Comparison of ENCODE assay signal across 16 cellular contexts in the genomic region with DNA sequence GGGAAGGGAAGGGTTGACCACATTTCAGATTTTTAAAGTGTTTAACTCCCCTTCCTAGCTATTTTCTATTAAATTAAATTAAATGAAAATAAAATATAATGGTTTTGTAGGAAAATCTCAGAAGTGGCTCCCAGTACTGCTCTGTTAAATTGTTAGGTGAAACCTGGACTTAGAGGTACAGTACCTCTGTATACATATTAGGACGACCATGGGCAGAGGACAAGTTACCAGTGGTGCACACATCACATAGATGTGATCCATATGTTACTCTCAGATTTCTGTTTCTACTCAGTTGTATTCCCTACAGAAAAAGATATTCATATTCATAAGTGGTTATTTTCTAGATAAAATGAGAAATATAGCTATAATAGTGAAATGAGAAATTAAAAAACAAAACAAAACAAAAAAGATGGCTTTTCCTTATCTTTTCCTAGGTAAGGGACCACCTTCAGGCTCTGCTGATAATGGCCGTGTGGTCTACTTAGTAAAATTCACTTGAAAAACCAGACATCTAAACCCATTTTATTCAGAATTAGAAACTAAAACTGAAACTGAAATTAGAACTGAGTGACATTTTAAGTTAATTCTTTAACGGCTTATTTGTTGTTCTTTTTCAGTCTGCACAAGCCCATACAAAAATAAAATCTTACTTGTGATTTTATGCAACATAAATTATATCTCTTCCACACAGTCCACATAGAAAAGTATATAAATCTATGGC.
DNase-seq lines count a peak whose midpoint lies in the region; ATAC-seq and TF ChIP-seq lines count a peak whose summit lies in the region.
"Had no signal": no experiment of that assay in that cellular context is flagged by ENCODE, and none has a peak within 500 bp of the region (broad histone marks: within the 10 kb centered on the region; RNA-seq: fewer than 3 reads in every experiment).

No MANE protein-coding gene starts in this region.

- H3K9me3 ChIP-seq in CD8-positive, alpha-beta T cell (ENCODE audit: low read length), result no peaks in the 10 kb centered on the region
- H3K9me3 ChIP-seq in gastrocnemius medialis, result no peaks in the 10 kb centered on the region
- H3K9me3 ChIP-seq: vagina had no signal

- no peak for TF ChIP-seq POLR2A in gastrocnemius medialis (IDR thresholded peaks at IDR 0.05)

- POLR2A ChIA-PET in CD8-positive, alpha-beta T cell (lab: Charles Lee), result no interaction called here

- peaks cover 11% of the 10 kb centered on the region for H3K4me1 Mint-ChIP-seq in T-helper 2 cell treated with Interferon-gamma antibody and Interleukin-4, amounts not matched to agents 5 μg/mL and 100 μg/mL, for 36 hours (ENCODE audit: low read depth)
- no peaks in the 10 kb centered on the region for H3K4me1 Mint-ChIP-seq in CD14-positive monocyte
- H3K4me1 Mint-ChIP-seq in CD8-positive, alpha-beta T cell (ENCODE audit: low read depth), result no peaks in the 10 kb centered on the region

- H3K27me3 Mint-ChIP-seq in T-helper 2 cell treated with Interferon-gamma antibody and Interleukin-4, amounts not matched to agents 5 μg/mL and 100 μg/mL, for 36 hours (ENCODE audit: low read depth), result no peaks in the 10 kb centered on the region
- H3K27me3 Mint-ChIP-seq in CD14-positive monocyte (ENCODE audit: low read depth in 3 of 3), result no peaks in the 10 kb centered on the region
- H3K27me3 Mint-ChIP-seq in CD8-positive, alpha-beta T cell (ENCODE audit: low read depth), result no peaks in the 10 kb centered on the region
- H3K27me3 Mint-ChIP-seq: activated naive CD8-positive, alpha-beta T cell had no signal

- peaks cover 33% of the 10 kb centered on the region for H3K4me1 ChIP-seq in ACC112 (ENCODE audit: control insufficient read depth, insufficient read depth, low read length, unreplicated experiment)
- no peaks in the 10 kb centered on the region for H3K4me1 ChIP-seq in CD8-positive, alpha-beta T cell (ENCODE audit: insufficient read depth, low read length)
- no peaks in the 10 kb centered on the region for H3K4me1 ChIP-seq in gastrocnemius medialis
- H3K4me1 ChIP-seq: gastroesophageal sphincter had no signal

- H3K27ac ChIP-seq in ACC112 (ENCODE audit: low read depth, low read length) (peak overlapping the region; percentile 92), gastrocnemius medialis (no peak overlapping the region)
- no peak overlapping the region for H3K27ac ChIP-seq in CD8-positive, alpha-beta T cell (ENCODE audit: low read depth, low read length)
- H3K27ac ChIP-seq: gastroesophageal sphincter, vagina had no signal

- H3K36me3 ChIP-seq in ACC112 (ENCODE audit: insufficient read depth, low read length), result no peaks in the 10 kb centered on the region
- no peaks in the 10 kb centered on the region for H3K36me3 ChIP-seq in CD8-positive, alpha-beta T cell (ENCODE audit: insufficient read depth, low read length)
- no peaks in the 10 kb centered on the region for H3K36me3 ChIP-seq in gastrocnemius medialis
- H3K36me3 ChIP-seq: gastroesophageal sphincter, vagina had no signal

- H3K36me3 Mint-ChIP-seq in T-helper 2 cell treated with Interferon-gamma antibody and Interleukin-4, amounts not matched to agents 5 μg/mL and 100 μg/mL, for 36 hours (ENCODE audit: low read depth), result peaks cover 4% of the 10 kb centered on the region
- H3K36me3 Mint-ChIP-seq in CD14-positive monocyte, result no peaks in the 10 kb centered on the region
- H3K36me3 Mint-ChIP-seq in CD8-positive, alpha-beta T cell, result no peaks in the 10 kb centered on the region
- H3K36me3 Mint-ChIP-seq: activated naive CD8-positive, alpha-beta T cell had no signal

- H2AFZ ChIP-seq in ACC112 (ENCODE audit: low read length, unreplicated experiment), result no peak overlapping the region

- H3K4me3 ChIP-seq in ACC112 (ENCODE audit: low read depth, low read length) (no peak overlapping the region), gastrocnemius medialis (no peak overlapping the region)
- H3K4me3 ChIP-seq in CD8-positive, alpha-beta T cell (ENCODE audit: low read depth, low read length), result no peak overlapping the region
- H3K4me3 ChIP-seq: gastroesophageal sphincter, vagina had no signal

- H3K9me3 Mint-ChIP-seq in T-helper 2 cell treated with Interferon-gamma antibody and Interleukin-4, amounts not matched to agents 5 μg/mL and 100 μg/mL, for 36 hours, result peaks cover 34% of the 10 kb centered on the region
- peaks cover 0 to 7% (median 0%) of the 10 kb centered on the region in 7 donors for H3K9me3 Mint-ChIP-seq in CD14-positive monocyte
- no peaks in the 10 kb centered on the region for H3K9me3 Mint-ChIP-seq in CD8-positive, alpha-beta T cell

- peak overlapping the region; percentile 56 for H3K27ac Mint-ChIP-seq in T-helper 2 cell treated with Interferon-gamma antibody and Interleukin-4, amounts not matched to agents 5 μg/mL and 100 μg/mL, for 36 hours
- H3K27ac Mint-ChIP-seq in CD14-positive monocyte, result no peak overlapping the region
- no peak overlapping the region for H3K27ac Mint-ChIP-seq in CD8-positive, alpha-beta T cell
- H3K27ac Mint-ChIP-seq: activated naive CD8-positive, alpha-beta T cell had no signal

- in situ Hi-C loops in gastrocnemius medialis (cut with MboI; ENCODE audit: low sequenced_read_pairs in 4 of 4), result no loop called here

- H3K27me3 ChIP-seq in ACC112 (ENCODE audit: insufficient read depth, low read length), result no peaks in the 10 kb centered on the region
- no peaks in the 10 kb centered on the region for H3K27me3 ChIP-seq in CD8-positive, alpha-beta T cell (ENCODE audit: insufficient read depth, low read length)
- no peaks in the 10 kb centered on the region for H3K27me3 ChIP-seq in gastrocnemius medialis
- H3K27me3 ChIP-seq: gastroesophageal sphincter, vagina had no signal

- peak overlapping the region; percentile 59 for H3K4me3 Mint-ChIP-seq in T-helper 2 cell treated with Interferon-gamma antibody and Interleukin-4, amounts not matched to agents 5 μg/mL and 100 μg/mL, for 36 hours
- no peak overlapping the region for H3K4me3 Mint-ChIP-seq in CD14-positive monocyte
- no peak overlapping the region for H3K4me3 Mint-ChIP-seq in CD8-positive, alpha-beta T cell
- H3K4me3 Mint-ChIP-seq: activated naive CD8-positive, alpha-beta T cell had no signal

- no peak for DNase-seq in T-helper 2 cell treated with Interferon-gamma antibody and Interleukin-4, amounts not matched to agents 5 μg/mL and 100 μg/mL, for 36 hours (ENCODE audit: low spot score)
- DNase-seq in CD14-positive monocyte (ENCODE audit: low spot score), result no peak
- DNase-seq in CD8-positive, alpha-beta T cell, result no peak
- no peak for DNase-seq in gastrocnemius medialis
- DNase-seq in NOMO-1 (lab: John Stamatoyannopoulos, UW; ENCODE audit: unreplicated experiment in 2 of 2), result no peak
- DNase-seq: activated CD4-positive, alpha-beta T cell treated with anti-CD3 and anti-CD28 coated beads, Interleukin-2, amount 50 U/mL, for 4 hours; AML-193; dermis blood vessel endothelial cell; NCI-H748 treated with DMSO at 0.1 percent for 48 hours; stimulated activated CD4-positive, alpha-beta T cell treated with anti-CD3 and anti-CD28 coated beads, Interleukin-15, amount 100 ng/mL, for 24 hours had no signal

- H3K79me2 ChIP-seq in ACC112 (ENCODE audit: control insufficient read depth, insufficient read depth, low read length, unreplicated experiment), result no peaks in the 10 kb centered on the region

- TF ChIP-seq CTCF in CD14-positive monocyte (IDR thresholded peaks at IDR 0.05) (no peak), gastrocnemius medialis (IDR thresholded peaks at IDR 0.05 in 4 of 5, conservative IDR thresholded peaks at IDR 0.05 in 1 of 5) (no peak)
- TF ChIP-seq CTCF in CD8-positive, alpha-beta T cell (IDR thresholded peaks at IDR 0.05), result no peak

- ATAC-seq in GM19395 (IDR thresholded peaks at IDR 0.05; ENCODE audit: unreplicated experiment), result peak; percentile 31
- ATAC-seq in HG02981 (IDR thresholded peaks at IDR 0.05; ENCODE audit: unreplicated experiment), result peak; percentile 17
- ATAC-seq in CD8-positive, alpha-beta T cell, result no peak
- ATAC-seq in gastrocnemius medialis, result no peak
- ATAC-seq: gastroesophageal sphincter had no signal

- CTCF ChIA-PET in CD8-positive, alpha-beta T cell (lab: Charles Lee), result no interaction called here

- intact Hi-C loops in CD14-positive monocyte (cut with micrococcal nuclease), result no loop called here
- intact Hi-C loops in CD8-positive, alpha-beta T cell (cut with DNase I, micrococcal nuclease), result no loop called here
- intact Hi-C loops in gastrocnemius medialis (cut with DNase I; ENCODE audit: low total_unique reads), result no loop called here

Comparison
In these comparisons a context has a peak if more than half of its experiments do, and no peak if none do; other contexts are left out.
1. ATAC-seq: peak in GM19395 (single experiment) and HG02981 (single experiment); none in CD8-positive, alpha-beta T cell (single experiment) and gastrocnemius medialis (0 of 2).